ENCODE assay signal across 9 cellular contexts in the genomic region with DNA sequence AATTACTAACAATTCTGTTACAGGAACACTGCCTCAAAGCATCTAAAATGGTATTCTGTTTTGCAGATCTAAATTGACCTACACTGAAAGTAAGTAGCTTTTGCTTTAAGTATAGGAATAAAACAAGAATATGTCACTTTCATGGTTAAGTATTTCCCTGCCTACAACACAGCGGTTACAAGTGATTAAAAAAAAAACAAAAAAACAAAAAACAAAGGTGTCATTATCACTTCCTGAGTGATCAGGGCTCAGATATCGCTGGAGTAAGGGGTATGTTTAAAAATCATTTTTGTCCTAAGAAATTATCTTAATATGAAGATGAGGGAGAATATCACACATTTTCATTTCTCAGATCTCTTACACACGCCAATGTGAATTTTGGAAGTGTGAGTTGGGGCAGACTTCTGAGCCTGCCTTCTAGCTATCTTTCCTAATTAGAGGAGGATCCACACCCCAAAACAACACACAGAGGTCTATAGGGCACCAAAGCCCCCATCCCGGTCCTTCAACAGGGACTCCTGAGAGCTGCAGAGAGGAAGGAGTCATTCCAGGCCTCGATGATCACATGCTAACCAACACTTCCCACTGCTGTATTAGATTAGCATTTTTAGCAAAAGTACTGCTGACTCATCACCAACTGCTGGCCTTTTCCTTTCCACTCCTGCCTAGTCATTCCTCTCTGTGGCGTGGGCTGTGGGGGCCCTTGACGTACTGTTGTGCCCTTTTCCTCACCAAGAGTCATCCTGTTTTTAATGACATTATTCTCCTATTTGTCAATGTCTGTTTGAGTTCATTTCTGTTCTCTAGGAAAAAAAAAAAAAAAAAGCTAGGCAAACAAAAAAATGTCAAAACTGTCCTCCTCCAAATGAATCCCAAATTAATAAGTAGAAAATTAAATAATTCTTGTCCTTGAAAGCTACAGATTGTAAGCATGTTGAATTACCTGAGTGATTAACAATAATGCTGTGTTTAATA. TPM values are rescaled to one million over a fixed set of nuclear protein-coding genes. Genes with fewer than 3 reads are reported as not detected.
DNase-seq lines count a peak whose midpoint lies in the region; ATAC-seq, FAIRE-seq and TF ChIP-seq lines count a peak whose summit lies in the region.
"Had no signal": no experiment of that assay in that cellular context is flagged by ENCODE, and none has a peak within 500 bp of the region (broad histone marks: within the 10 kb centered on the region; RNA-seq: fewer than 3 reads in every experiment).

No MANE protein-coding gene starts in this region.

- peak overlapping the region; percentile 67 for H3K4me3 Mint-ChIP-seq in natural killer cell treated with Interleukin-12 subunit alpha and Interleukin-12 subunit beta and Interleukin-15 and Interleukin-18, amount 100 ng/mL, for 72 hours
- H3K4me3 Mint-ChIP-seq in endothelial cell (ENCODE audit: unreplicated experiment): no peak overlapping the region
- H3K4me3 Mint-ChIP-seq: memory B cell had no signal

- peaks cover 18% of the 10 kb centered on the region for H3K36me3 Mint-ChIP-seq in natural killer cell treated with Interleukin-12 subunit alpha and Interleukin-12 subunit beta and Interleukin-15 and Interleukin-18, amount 100 ng/mL, for 72 hours
- H3K36me3 Mint-ChIP-seq in endothelial cell (ENCODE audit: low read depth, unreplicated experiment): peaks cover 7% of the 10 kb centered on the region

- peaks cover 11% of the 10 kb centered on the region; the same call in 1 of the 3 replicates for H3K9me3 ChIP-seq in A549
- no peaks in the 10 kb centered on the region for H3K9me3 ChIP-seq in suprapubic skin

- 42% methylated on average over 7 of the region's 7 CpGs for WGBS in A549 (ENCODE audit: missing lambda C conversion rate)
- WGBS in suprapubic skin: 49% methylated on average over 7 of the region's 7 CpGs

- peaks cover 15% of the 10 kb centered on the region for H3K4me1 ChIP-seq in A549
- peaks cover 5% of the 10 kb centered on the region for H3K4me1 ChIP-seq in suprapubic skin

- no peak for TF ChIP-seq RAD21 in A549 (conservative IDR thresholded peaks at IDR 0.05 in 1 of 2, IDR thresholded peaks at IDR 0.05 in 1 of 2)

- TF ChIP-seq EP300 in A549 (IDR thresholded peaks at IDR 0.05) (no peak), suprapubic skin (IDR thresholded peaks at IDR 0.05) (no peak)

- no peak for FAIRE-seq in A549 (lab: Jason Lieb, UNC)

- H3K4me1 Mint-ChIP-seq in natural killer cell treated with Interleukin-12 subunit alpha and Interleukin-12 subunit beta and Interleukin-15 and Interleukin-18, amount 100 ng/mL, for 72 hours (ENCODE audit: low read depth in 2 of 2): peaks cover 14 to 17% of the 10 kb centered on the region in 2 donors
- H3K4me1 Mint-ChIP-seq in endothelial cell (ENCODE audit: unreplicated experiment): peaks cover 7% of the 10 kb centered on the region
- H3K4me1 Mint-ChIP-seq: memory B cell had no signal

- peak overlapping the region; percentile 53 for H3K4me2 ChIP-seq in A549

- peak overlapping the region; percentile 81 for H3K27ac Mint-ChIP-seq in natural killer cell treated with Interleukin-12 subunit alpha and Interleukin-12 subunit beta and Interleukin-15 and Interleukin-18, amount 100 ng/mL, for 72 hours
- no peak overlapping the region for H3K27ac Mint-ChIP-seq in endothelial cell (ENCODE audit: unreplicated experiment)
- H3K27ac Mint-ChIP-seq: memory B cell had no signal

- H3K27ac ChIP-seq in A549: peak overlapping the region; percentile 70 to 90
- H3K27ac ChIP-seq in suprapubic skin: peak overlapping the region; percentile 41

- H3K4me3 ChIP-seq in A549 (no peak overlapping the region), suprapubic skin (no peak overlapping the region)

- H3K27me3 ChIP-seq in suprapubic skin: no peaks in the 10 kb centered on the region

- CTCF ChIA-PET in A549 (lab: Yijun Ruan, JAX): interaction anchor here (0.6 kb wide), 1 partner anchor 69 kb away, joined by 3 read pairs; no protein-coding TSS in a partner anchor

- no peaks in the 10 kb centered on the region for H3K27me3 Mint-ChIP-seq in natural killer cell treated with Interleukin-12 subunit alpha and Interleukin-12 subunit beta and Interleukin-15 and Interleukin-18, amount 100 ng/mL, for 72 hours
- H3K27me3 Mint-ChIP-seq in endothelial cell (ENCODE audit: unreplicated experiment): no peaks in the 10 kb centered on the region
- H3K27me3 Mint-ChIP-seq: memory B cell had no signal

- TF ChIP-seq CTCF in A549 (IDR thresholded peaks at IDR 0.05) (no peak), suprapubic skin (IDR thresholded peaks at IDR 0.05) (no peak), endothelial cell (IDR thresholded peaks at IDR 0.05; ENCODE audit: unreplicated experiment) (no peak)

- DNase-seq in A549 (ENCODE audit: low read depth in 1 of 2, low spot score in 1 of 2): peak; percentile 62 to 81
- DNase-seq in activated CD4-positive, alpha-beta T cell treated with anti-CD3 and anti-CD28 coated beads for 48 hours: peak; percentile 83
- peak; percentile 62 for DNase-seq in epidermal melanocyte (ENCODE audit: insufficient read length, low spot score)
- peak; percentile 64 for DNase-seq in natural killer cell treated with Interleukin-12 subunit alpha and Interleukin-12 subunit beta and Interleukin-15 and Interleukin-18, amount 100 ng/mL, for 72 hours (ENCODE audit: low spot score)
- DNase-seq in suprapubic skin (ENCODE audit: low spot score in 2 of 2): peak in 1 of 2 donors; percentile 72
- DNase-seq in endothelial cell (ENCODE audit: low spot score): no peak

- H3K9me3 Mint-ChIP-seq in natural killer cell treated with Interleukin-12 subunit alpha and Interleukin-12 subunit beta and Interleukin-15 and Interleukin-18, amount 100 ng/mL, for 72 hours: peaks cover 5% of the 10 kb centered on the region
- H3K9me3 Mint-ChIP-seq in endothelial cell (ENCODE audit: unreplicated experiment): no peaks in the 10 kb centered on the region

- POLR2A ChIA-PET in A549 (lab: Yijun Ruan, JAX): interaction anchor here (0.6 to 1.0 kb wide), 2 partner anchors 17 to 846 kb away, joined by 3 read pairs; no protein-coding TSS in a partner anchor

- ATAC-seq in A549 (peak; percentile 91 to 94), GM18870 (IDR thresholded peaks at IDR 0.05; ENCODE audit: unreplicated experiment) (peak; percentile 94), HG03354 (IDR thresholded peaks at IDR 0.05; ENCODE audit: poor library complexity, severe bottlenecking, unreplicated experiment) (peak; percentile 68)
- ATAC-seq in natural killer cell treated with Interleukin-12 subunit alpha and Interleukin-12 subunit beta and Interleukin-15 and Interleukin-18, amount 100 ng/mL, for 72 hours: peak; percentile 90 to 97

- no peaks in the 10 kb centered on the region for H3K36me3 ChIP-seq in suprapubic skin

- no peak for TF ChIP-seq POLR2A in A549 (IDR thresholded peaks at IDR 0.05; ENCODE audit: low read length)
- TF ChIP-seq POLR2A in suprapubic skin (IDR thresholded peaks at IDR 0.05): no peak

TF ChIP-seq in A549, 52 proteins besides CTCF, POLR2A, EP300 and RAD21 (continues in another document):
- TF ChIP-seq, protein P1, sequence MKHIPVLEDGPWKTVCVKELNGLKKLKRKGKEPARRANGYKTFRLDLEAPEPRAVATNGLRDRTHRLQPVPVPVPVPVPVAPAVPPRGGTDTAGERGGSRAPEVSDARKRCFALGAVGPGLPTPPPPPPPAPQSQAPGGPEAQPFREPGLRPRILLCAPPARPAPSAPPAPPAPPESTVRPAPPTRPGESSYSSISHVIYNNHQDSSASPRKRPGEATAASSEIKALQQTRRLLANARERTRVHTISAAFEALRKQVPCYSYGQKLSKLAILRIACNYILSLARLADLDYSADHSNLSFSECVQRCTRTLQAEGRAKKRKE (CRISPR knock-in tag; IDR thresholded peaks at IDR 0.05; ENCODE audit: low read depth): 0 out of 2 replicates have a peak, but pooled peaks have one; percentile 9
- TF ChIP-seq MAFK (IDR thresholded peaks at IDR 0.05; ENCODE audit: partially characterized antibody) (peak; percentile 100), KDM1A (IDR thresholded peaks at IDR 0.05; ENCODE audit: low read depth) (no peak), HOXB13 (CRISPR knock-in tag; IDR thresholded peaks at IDR 0.05; ENCODE audit: low read depth) (peak; percentile 71; the same call in 1 of the 2 replicates)
- TF ChIP-seq, protein P2, sequence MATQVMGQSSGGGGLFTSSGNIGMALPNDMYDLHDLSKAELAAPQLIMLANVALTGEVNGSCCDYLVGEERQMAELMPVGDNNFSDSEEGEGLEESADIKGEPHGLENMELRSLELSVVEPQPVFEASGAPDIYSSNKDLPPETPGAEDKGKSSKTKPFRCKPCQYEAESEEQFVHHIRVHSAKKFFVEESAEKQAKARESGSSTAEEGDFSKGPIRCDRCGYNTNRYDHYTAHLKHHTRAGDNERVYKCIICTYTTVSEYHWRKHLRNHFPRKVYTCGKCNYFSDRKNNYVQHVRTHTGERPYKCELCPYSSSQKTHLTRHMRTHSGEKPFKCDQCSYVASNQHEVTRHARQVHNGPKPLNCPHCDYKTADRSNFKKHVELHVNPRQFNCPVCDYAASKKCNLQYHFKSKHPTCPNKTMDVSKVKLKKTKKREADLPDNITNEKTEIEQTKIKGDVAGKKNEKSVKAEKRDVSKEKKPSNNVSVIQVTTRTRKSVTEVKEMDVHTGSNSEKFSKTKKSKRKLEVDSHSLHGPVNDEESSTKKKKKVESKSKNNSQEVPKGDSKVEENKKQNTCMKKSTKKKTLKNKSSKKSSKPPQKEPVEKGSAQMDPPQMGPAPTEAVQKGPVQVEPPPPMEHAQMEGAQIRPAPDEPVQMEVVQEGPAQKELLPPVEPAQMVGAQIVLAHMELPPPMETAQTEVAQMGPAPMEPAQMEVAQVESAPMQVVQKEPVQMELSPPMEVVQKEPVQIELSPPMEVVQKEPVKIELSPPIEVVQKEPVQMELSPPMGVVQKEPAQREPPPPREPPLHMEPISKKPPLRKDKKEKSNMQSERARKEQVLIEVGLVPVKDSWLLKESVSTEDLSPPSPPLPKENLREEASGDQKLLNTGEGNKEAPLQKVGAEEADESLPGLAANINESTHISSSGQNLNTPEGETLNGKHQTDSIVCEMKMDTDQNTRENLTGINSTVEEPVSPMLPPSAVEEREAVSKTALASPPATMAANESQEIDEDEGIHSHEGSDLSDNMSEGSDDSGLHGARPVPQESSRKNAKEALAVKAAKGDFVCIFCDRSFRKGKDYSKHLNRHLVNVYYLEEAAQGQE (IDR thresholded peaks at IDR 0.05): no peak

RNA-seq across cellular contexts. Expression of a gene that starts 31.2 kb away (rescaled TPM):
- 32.5 and 39.2 TPM in 2 replicates for polyA plus RNA-seq in A549 (2011; rRNA removed)
- 10.0 and 14.5 TPM in 2 replicates for polyA plus RNA-seq in A549 (2012; cell fraction: cytosol; rRNA removed)
- 4.4 and 6.2 TPM in 2 replicates for polyA plus RNA-seq in A549 (2012; cell fraction: nucleus; rRNA removed)
- 33.1 to 35.6 TPM (median 34.0 TPM) in 3 replicates for polyA plus RNA-seq in A549 (2017; fragmentation: RNase III; extraction: RNeasy Plus Mini Kit Qiagen cat#74134 plus additional on column Dnase treatment)
- polyA minus RNA-seq in A549 (2011; rRNA and poly(A)+ RNA removed): 10.4 and 12.1 TPM in 2 replicates
- under 1 TPM in 1 of 2 donors, not detected in 1; 0.69 TPM for total RNA-seq in natural killer cell treated with Interleukin-12 subunit alpha and Interleukin-12 subunit beta and Interleukin-15 and Interleukin-18, amount 100 ng/mL, for 72 hours
- total RNA-seq in suprapubic skin: under 1 TPM; 0.40 to 0.76 (median 0.69) TPM
- total RNA-seq in endothelial cell (ENCODE audit: unreplicated experiment): 17.5 TPM

Comparison
In these comparisons a context has a peak if more than half of its experiments do, and no peak if none do; other contexts are left out.
1. RNA of a gene that starts 31.2 kb away (total RNA-seq): 17.5 TPM in endothelial cell (single experiment); 0.40 to 0.76 TPM in suprapubic skin and 0.69 TPM in natural killer cell treated with Interleukin-12 subunit alpha and Interleukin-12 subunit beta and Interleukin-15 and Interleukin-18, amount 100 ng/mL, for 72 hours; every median in the first group is over 10 times any median in the second.
2. Peak in every context shown above with its lines, with median percentiles within 50 percentile points of each other: ATAC-seq.